Comparison of ENCODE assay signal across 8 cellular contexts in the genomic region with DNA sequence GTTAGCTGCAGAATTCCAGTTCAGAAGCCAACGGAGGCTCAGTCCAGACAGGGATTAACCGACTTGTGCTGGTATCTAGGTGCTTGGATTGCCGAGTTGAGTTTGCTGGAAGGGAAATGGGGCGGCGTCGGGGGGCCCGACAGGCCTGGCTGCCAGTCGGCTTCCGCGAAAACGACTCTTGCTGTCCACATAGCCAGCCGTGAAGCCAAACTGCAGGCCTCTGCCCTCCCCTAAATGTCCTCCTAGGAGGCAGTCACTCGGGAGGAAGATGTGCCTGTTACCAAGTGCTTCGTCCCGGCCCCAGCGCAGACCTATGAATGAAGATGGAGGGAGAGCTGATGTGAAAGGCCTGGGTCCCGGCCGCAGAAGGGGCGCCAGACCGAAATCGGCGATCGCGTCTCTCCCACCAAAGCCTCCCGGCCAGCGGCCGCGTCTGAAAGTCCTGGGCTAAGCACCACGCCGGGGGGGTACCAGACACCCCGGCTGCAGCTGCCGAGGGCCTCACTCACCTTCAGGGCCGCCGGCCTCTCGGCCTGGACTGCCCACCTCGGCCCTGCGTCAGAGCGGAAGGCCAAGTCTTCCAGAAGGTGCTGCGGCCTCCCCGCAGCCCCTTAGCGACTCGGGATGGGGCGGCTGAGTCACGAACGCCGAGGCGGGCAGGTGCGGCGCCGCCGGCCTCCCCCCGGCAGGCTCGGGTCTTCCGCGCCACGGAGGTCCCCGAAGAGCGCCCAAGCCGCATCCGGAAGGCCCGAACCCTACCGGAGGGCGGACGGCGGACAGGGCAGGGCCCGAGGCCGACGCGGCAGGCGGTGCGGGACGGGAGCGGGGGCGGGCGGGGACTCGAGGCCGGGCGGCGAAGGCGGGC. TPM values are rescaled to one million over a fixed set of nuclear protein-coding genes. Genes with fewer than 3 reads are reported as not detected.
DNase-seq lines count a peak whose midpoint lies in the region; ATAC-seq and TF ChIP-seq lines count a peak whose summit lies in the region.

No MANE protein-coding gene starts in this region.

- peak; percentile 6 for ATAC-seq in activated naive CD8-positive, alpha-beta T cell treated with anti-CD3 and anti-CD28 coated beads, Interleukin-2, amount 10 ng/mL, durations not matched to agents 7 days and 5 days (ENCODE audit: low read depth)
- ATAC-seq in right cardiac atrium = peak; percentile 35 to 51
- no peak for ATAC-seq in GM21786 (IDR thresholded peaks at IDR 0.05; ENCODE audit: unreplicated experiment)
- no peak for ATAC-seq in GM19328 (IDR thresholded peaks at IDR 0.05; ENCODE audit: unreplicated experiment)

- H3K9me3 ChIP-seq in HAP-1 = no peaks in the 10 kb centered on the region
- no peaks in the 10 kb centered on the region for H3K9me3 ChIP-seq in PC-9 (ENCODE audit: insufficient read depth, low read depth)
- no peaks in the 10 kb centered on the region for H3K9me3 ChIP-seq in right cardiac atrium (ENCODE audit: control insufficient read depth, low read length)

- H3K36me3 ChIP-seq in HAP-1 (replicated peaks) (peaks cover 75% of the 10 kb centered on the region), PC-9 (ENCODE audit: low read depth) (peaks cover 32% of the 10 kb centered on the region)

- CTCF ChIA-PET in PC-9 (lab: Charles Lee) = interaction anchor here (0.7 to 0.9 kb wide), 3 partner anchors 9 to 244 kb away, joined by 4 to 10 read pairs (median 4); no protein-coding TSS in a partner anchor

- no TSS peak for BruUV-seq in PC-9 (replicated peaks; lab: Mats Ljungman, UMichigan)

- H3K4me3 ChIP-seq in HAP-1 (peak overlapping the region; percentile 92), PC-9 (peak overlapping the region; percentile 91), right cardiac atrium (ENCODE audit: low read length) (peak overlapping the region; percentile 66), skeletal muscle cell (ENCODE audit: low read depth, low read length) (peak overlapping the region; percentile 62)

- H3K27ac ChIP-seq in PC-9 (peak overlapping the region; percentile 48), right cardiac atrium (ENCODE audit: low read length) (peak overlapping the region; percentile 81)

- intact Hi-C loops in PC-9 (cut with micrococcal nuclease; ENCODE audit: unreplicated experiment) (loop anchor here (2.0 to 10.0 kb wide), 5 partner anchors 37 to 381 kb away; a partner anchor contains a TSS), right cardiac atrium (cut with DNase I) (no loop called here)

- peaks cover 40% of the 10 kb centered on the region for H3K4me1 Mint-ChIP-seq in activated naive CD8-positive, alpha-beta T cell treated with anti-CD3 and anti-CD28 coated beads, Interleukin-2, amount 10 ng/mL, durations not matched to agents 7 days and 5 days

- peaks cover 18% of the 10 kb centered on the region for H4K20me1 ChIP-seq in PC-9 (ENCODE audit: insufficient read depth)

- under 1% methylated on average over 80 of the region's 80 CpGs for WGBS in right cardiac atrium

- DNase-seq in Daoy (ENCODE audit: low read depth) (peak; percentile 41), HAP-1 (ENCODE audit: low spot score in 2 of 2) (peak in 1 of 2 experiments; percentile 62), PC-9 (peak in 1 of 2 experiments; percentile 25), right cardiac atrium (peak; percentile 39 to 72 (median 72)), skeletal muscle cell (ENCODE audit: low read depth) (no peak)
- DNase-seq in activated naive CD8-positive, alpha-beta T cell treated with anti-CD3 and anti-CD28 coated beads, Interleukin-2, amount 10 ng/mL, durations not matched to agents 7 days and 5 days = peak; percentile 68

- no peaks in the 10 kb centered on the region for H3K27me3 Mint-ChIP-seq in activated naive CD8-positive, alpha-beta T cell treated with anti-CD3 and anti-CD28 coated beads, Interleukin-2, amount 10 ng/mL, durations not matched to agents 7 days and 5 days

- H3F3A ChIP-seq in PC-9 (ENCODE audit: insufficient read depth, low read depth) = peaks cover 64% of the 10 kb centered on the region; the same call in 1 of the 2 replicates

- in situ Hi-C loops in HAP-1 (cut with MboI; ENCODE audit: low sequenced_read_pairs) = no loop called here

- peak overlapping the region; percentile 92 for H3K27ac Mint-ChIP-seq in activated naive CD8-positive, alpha-beta T cell treated with anti-CD3 and anti-CD28 coated beads, Interleukin-2, amount 10 ng/mL, durations not matched to agents 7 days and 5 days

- H3K79me2 ChIP-seq in PC-9 (ENCODE audit: low read depth) = peaks cover 42% of the 10 kb centered on the region

- TF ChIP-seq CTCF in PC-9 (conservative IDR thresholded peaks at IDR 0.05) = 0 out of 2 replicates have a peak, but pooled peaks have one; percentile 27

- peak overlapping the region; percentile 99 for H3K4me2 ChIP-seq in PC-9

- H2AFZ ChIP-seq in PC-9 = peak overlapping the region; percentile 86

- POLR2A ChIA-PET in PC-9 (lab: Charles Lee; ENCODE audit: unreplicated experiment) = interaction anchor here (0.6 to 1.7 kb wide), 5 partner anchors 13 to 40 kb away, joined by 3 to 6 read pairs (median 5); a partner anchor contains a TSS
- POLR2A ChIA-PET in activated naive CD8-positive, alpha-beta T cell treated with anti-CD3 and anti-CD28 coated beads, Interleukin-2, amount 10 ng/mL, durations not matched to agents 7 days and 5 days (lab: Charles Lee) = interaction anchor here (0.5 to 5.9 kb wide), 29 partner anchors 9 to 867 kb away, joined by 3 to 108 read pairs (median 6); a partner anchor contains a TSS

- peak overlapping the region; percentile 91 for H3K4me3 Mint-ChIP-seq in activated naive CD8-positive, alpha-beta T cell treated with anti-CD3 and anti-CD28 coated beads, Interleukin-2, amount 10 ng/mL, durations not matched to agents 7 days and 5 days

- peaks cover 38% of the 10 kb centered on the region for H3K36me3 Mint-ChIP-seq in activated naive CD8-positive, alpha-beta T cell treated with anti-CD3 and anti-CD28 coated beads, Interleukin-2, amount 10 ng/mL, durations not matched to agents 7 days and 5 days

- H3K27me3 ChIP-seq in HAP-1 (ENCODE audit: low read depth) (no peaks in the 10 kb centered on the region), PC-9 (ENCODE audit: insufficient read depth, low read depth) (no peaks in the 10 kb centered on the region), right cardiac atrium (ENCODE audit: control insufficient read depth, insufficient read depth) (no peaks in the 10 kb centered on the region)

- no peaks in the 10 kb centered on the region for H3K9me2 ChIP-seq in PC-9 (ENCODE audit: insufficient read depth)

- H3K4me1 ChIP-seq in HAP-1 (peaks cover 15% of the 10 kb centered on the region), PC-9 (replicated peaks; ENCODE audit: insufficient read depth) (peaks cover 23% of the 10 kb centered on the region), right cardiac atrium (ENCODE audit: control insufficient read depth, insufficient read depth, low read length) (peaks cover 9% of the 10 kb centered on the region)

- H3K9me3 Mint-ChIP-seq in activated naive CD8-positive, alpha-beta T cell treated with anti-CD3 and anti-CD28 coated beads, Interleukin-2, amount 10 ng/mL, durations not matched to agents 7 days and 5 days = no peaks in the 10 kb centered on the region

RNA-seq across cellular contexts. Expression of a gene that starts 7.5 kb away (rescaled TPM):
- total RNA-seq in Daoy (2014; rRNA removed; shearing (Covaris generic)) = 32.0 and 38.3 TPM in 2 replicates
- total RNA-seq in PC-9 (2021) (32.8 and 41.1 TPM in 2 replicates), right cardiac atrium (10 to 100 TPM; 15.2 to 24.7 (median 23.9) TPM)
- 10 to 100 TPM; 43.2 to 56.1 TPM for total RNA-seq in activated naive CD8-positive, alpha-beta T cell treated with anti-CD3 and anti-CD28 coated beads, Interleukin-2, amount 10 ng/mL, durations not matched to agents 7 days and 5 days
- 14.4 TPM for polyA plus RNA-seq in right cardiac atrium

RNA-seq across cellular contexts. Expression of a gene that starts 9.5 kb away (rescaled TPM):
- total RNA-seq in Daoy (2014; rRNA removed; shearing (Covaris generic)) = 2.0 and 6.0 TPM in 2 replicates
- total RNA-seq in PC-9 (2021) (49.3 and 54.9 TPM in 2 replicates), right cardiac atrium (10 to 100 TPM; 17.3 to 28.0 (median 22.2) TPM)
- total RNA-seq in activated naive CD8-positive, alpha-beta T cell treated with anti-CD3 and anti-CD28 coated beads, Interleukin-2, amount 10 ng/mL, durations not matched to agents 7 days and 5 days = 10 to 100 TPM; 18.0 to 18.8 TPM
- polyA plus RNA-seq in right cardiac atrium = 28.0 TPM

RNA-seq across cellular contexts. Expression of a gene that starts 13.0 kb away (rescaled TPM):
- 1.7 and 10.6 TPM in 2 replicates for total RNA-seq in Daoy (2014; rRNA removed; shearing (Covaris generic))
- 6.7 and 9.3 TPM in 2 replicates for total RNA-seq in PC-9 (2021)
- total RNA-seq in activated naive CD8-positive, alpha-beta T cell treated with anti-CD3 and anti-CD28 coated beads, Interleukin-2, amount 10 ng/mL, durations not matched to agents 7 days and 5 days = 10 to 100 TPM; 32.2 to 32.6 TPM
- total RNA-seq in right cardiac atrium = 10 to 100 TPM in 3 of 4 donors, 1 to 10 TPM in 1; 9.1 to 11.9 (median 11.0) TPM
- polyA plus RNA-seq in right cardiac atrium = 9.2 TPM

RNA-seq across cellular contexts. Expression of a gene that starts 26.6 kb away (rescaled TPM):
- 10.3 and 13.2 TPM in 2 replicates for total RNA-seq in Daoy (2014; rRNA removed; shearing (Covaris generic))
- total RNA-seq in PC-9 (2021) = 21.1 and 22.9 TPM in 2 replicates
- 10 to 100 TPM; 41.2 to 46.2 TPM for total RNA-seq in activated naive CD8-positive, alpha-beta T cell treated with anti-CD3 and anti-CD28 coated beads, Interleukin-2, amount 10 ng/mL, durations not matched to agents 7 days and 5 days
- 10 to 100 TPM; 20.4 to 23.7 (median 21.5) TPM for total RNA-seq in right cardiac atrium
- polyA plus RNA-seq in right cardiac atrium = 23.5 TPM

RNA-seq across cellular contexts. Expression of a gene that starts 27.2 kb away (rescaled TPM):
- 14.4 and 28.8 TPM in 2 replicates for total RNA-seq in Daoy (2014; rRNA removed; shearing (Covaris generic))
- 34.9 and 35.5 TPM in 2 replicates for total RNA-seq in PC-9 (2021)
- 10 to 100 TPM; 52.4 to 52.6 TPM for total RNA-seq in activated naive CD8-positive, alpha-beta T cell treated with anti-CD3 and anti-CD28 coated beads, Interleukin-2, amount 10 ng/mL, durations not matched to agents 7 days and 5 days
- total RNA-seq in right cardiac atrium = 10 to 100 TPM; 11.4 to 17.0 (median 15.4) TPM
- polyA plus RNA-seq in right cardiac atrium = 8.4 TPM

Comparison
In these comparisons a context has a peak if more than half of its experiments do, and no peak if none do; other contexts are left out.
1. ATAC-seq: peak in activated naive CD8-positive, alpha-beta T cell treated with anti-CD3 and anti-CD28 coated beads, Interleukin-2, amount 10 ng/mL, durations not matched to agents 7 days and 5 days (single experiment) and right cardiac atrium (2 of 2); none in GM21786 (single experiment) and GM19328 (single experiment).
2. Peak in every context shown above with its lines, with median percentiles within 50 percentile points of each other: H3K4me3 ChIP-seq.